1 cellular context compared by ENCODE assay signal in genomic region chr5:80963966-80964481, GRCh38.
TF ChIP-seq lines count a peak whose summit lies in the region.

No MANE protein-coding gene starts in this region.

TF ChIP-seq in HEK293, 187 proteins besides CTCF, POLR2A, EP300 and RAD21 (continued from another document and continues in another):
- TF ChIP-seq, protein P1, sequence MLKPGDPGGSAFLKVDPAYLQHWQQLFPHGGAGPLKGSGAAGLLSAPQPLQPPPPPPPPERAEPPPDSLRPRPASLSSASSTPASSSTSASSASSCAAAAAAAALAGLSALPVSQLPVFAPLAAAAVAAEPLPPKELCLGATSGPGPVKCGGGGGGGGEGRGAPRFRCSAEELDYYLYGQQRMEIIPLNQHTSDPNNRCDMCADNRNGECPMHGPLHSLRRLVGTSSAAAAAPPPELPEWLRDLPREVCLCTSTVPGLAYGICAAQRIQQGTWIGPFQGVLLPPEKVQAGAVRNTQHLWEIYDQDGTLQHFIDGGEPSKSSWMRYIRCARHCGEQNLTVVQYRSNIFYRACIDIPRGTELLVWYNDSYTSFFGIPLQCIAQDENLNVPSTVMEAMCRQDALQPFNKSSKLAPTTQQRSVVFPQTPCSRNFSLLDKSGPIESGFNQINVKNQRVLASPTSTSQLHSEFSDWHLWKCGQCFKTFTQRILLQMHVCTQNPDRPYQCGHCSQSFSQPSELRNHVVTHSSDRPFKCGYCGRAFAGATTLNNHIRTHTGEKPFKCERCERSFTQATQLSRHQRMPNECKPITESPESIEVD (tag by site-specific recombination; IDR thresholded peaks at IDR 0.05): peak; percentile 80
- TF ChIP-seq ZSCAN5A (tag by site-specific recombination; IDR thresholded peaks at IDR 0.05): no peak
- TF ChIP-seq, protein P2, sequence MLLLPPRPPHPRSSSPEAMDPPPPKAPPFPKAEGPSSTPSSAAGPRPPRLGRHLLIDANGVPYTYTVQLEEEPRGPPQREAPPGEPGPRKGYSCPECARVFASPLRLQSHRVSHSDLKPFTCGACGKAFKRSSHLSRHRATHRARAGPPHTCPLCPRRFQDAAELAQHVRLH (tag by site-specific recombination; IDR thresholded peaks at IDR 0.05): no peak
- no peak for TF ChIP-seq ZNF138 (tag by site-specific recombination; IDR thresholded peaks at IDR 0.05; ENCODE audit: borderline replicate concordance)
- peak; percentile 94 for TF ChIP-seq ZNF362 (tag by site-specific recombination; IDR thresholded peaks at IDR 0.05)
- no peak for TF ChIP-seq ZNF777 (tag by site-specific recombination; IDR thresholded peaks at IDR 0.05; ENCODE audit: borderline replicate concordance)
- no peak for TF ChIP-seq ZSCAN4 (tag by site-specific recombination; IDR thresholded peaks at IDR 0.05)
- TF ChIP-seq PRDM1 (tag by site-specific recombination; IDR thresholded peaks at IDR 0.05): peak; percentile 65; the same call in 1 of the 2 replicates
- no peak for TF ChIP-seq GLI4 (tag by site-specific recombination; IDR thresholded peaks at IDR 0.05)
- no peak for TF ChIP-seq ZNF843 (tag by site-specific recombination; IDR thresholded peaks at IDR 0.05)
- peak; percentile 7; the same call in 1 of the 2 replicates for TF ChIP-seq ZNF660 (tag by site-specific recombination; IDR thresholded peaks at IDR 0.05)
- TF ChIP-seq ZNF707 (tag by site-specific recombination; IDR thresholded peaks at IDR 0.05): no peak
- no peak for TF ChIP-seq ZFHX2 (tag by site-specific recombination; conservative IDR thresholded peaks at IDR 0.05)
- no peak for TF ChIP-seq ZNF670 (tag by site-specific recombination; IDR thresholded peaks at IDR 0.05; ENCODE audit: low read depth)
- TF ChIP-seq MYNN (tag by site-specific recombination; IDR thresholded peaks at IDR 0.05; ENCODE audit: borderline replicate concordance): no peak
- no peak for TF ChIP-seq ZNF558 (tag by site-specific recombination; IDR thresholded peaks at IDR 0.05)
- TF ChIP-seq SP7 (tag by site-specific recombination; IDR thresholded peaks at IDR 0.05): no peak
- 0 out of 2 replicates have a peak, but pooled peaks have one; percentile 4 for TF ChIP-seq WT1 (tag by site-specific recombination; IDR thresholded peaks at IDR 0.05)
- no peak for TF ChIP-seq ZNF521 (tag by site-specific recombination; IDR thresholded peaks at IDR 0.05)
- no peak for TF ChIP-seq ZNF433 (tag by site-specific recombination; IDR thresholded peaks at IDR 0.05; ENCODE audit: low read depth)
- TF ChIP-seq KLF16 (tag by site-specific recombination; IDR thresholded peaks at IDR 0.05): no peak
- TF ChIP-seq ZNF202 (tag by site-specific recombination; IDR thresholded peaks at IDR 0.05; ENCODE audit: borderline replicate concordance): no peak
- no peak for TF ChIP-seq GLIS2 (tag by site-specific recombination; IDR thresholded peaks at IDR 0.05)
- TF ChIP-seq, protein P3, sequence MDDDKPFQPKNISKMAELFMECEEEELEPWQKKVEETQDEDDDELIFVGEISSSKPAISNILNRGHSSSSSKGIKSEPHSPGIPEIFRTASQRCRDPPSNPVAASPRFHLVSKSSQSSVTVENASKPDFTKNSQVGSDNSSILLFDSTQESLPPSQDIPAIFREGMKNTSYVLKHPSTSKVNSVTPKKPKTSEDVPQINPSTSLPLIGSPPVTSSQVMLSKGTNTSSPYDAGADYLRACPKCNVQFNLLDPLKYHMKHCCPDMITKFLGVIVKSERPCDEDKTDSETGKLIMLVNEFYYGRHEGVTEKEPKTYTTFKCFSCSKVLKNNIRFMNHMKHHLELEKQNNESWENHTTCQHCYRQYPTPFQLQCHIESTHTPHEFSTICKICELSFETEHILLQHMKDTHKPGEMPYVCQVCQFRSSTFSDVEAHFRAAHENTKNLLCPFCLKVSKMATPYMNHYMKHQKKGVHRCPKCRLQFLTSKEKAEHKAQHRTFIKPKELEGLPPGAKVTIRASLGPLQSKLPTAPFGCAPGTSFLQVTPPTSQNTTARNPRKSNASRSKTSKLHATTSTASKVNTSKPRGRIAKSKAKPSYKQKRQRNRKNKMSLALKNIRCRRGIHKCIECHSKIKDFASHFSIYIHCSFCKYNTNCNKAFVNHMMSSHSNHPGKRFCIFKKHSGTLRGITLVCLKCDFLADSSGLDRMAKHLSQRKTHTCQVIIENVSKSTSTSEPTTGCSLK (tag by site-specific recombination; IDR thresholded peaks at IDR 0.05): no peak
- TF ChIP-seq OVOL3 (tag by site-specific recombination; IDR thresholded peaks at IDR 0.05): no peak
- TF ChIP-seq ZNF221 (tag by site-specific recombination; IDR thresholded peaks at IDR 0.05; ENCODE audit: borderline replicate concordance): no peak
- no peak for TF ChIP-seq ZNF785 (tag by site-specific recombination; IDR thresholded peaks at IDR 0.05)
- peak; percentile 14; the same call in 1 of the 2 replicates for TF ChIP-seq FEZF1 (tag by site-specific recombination; IDR thresholded peaks at IDR 0.05)
- no peak for TF ChIP-seq ZNF585B (tag by site-specific recombination; IDR thresholded peaks at IDR 0.05)
- TF ChIP-seq TRIM28 (IDR thresholded peaks at IDR 0.05; ENCODE audit: borderline replicate concordance, low read length): no peak
- TF ChIP-seq ZNF639 (tag by site-specific recombination; IDR thresholded peaks at IDR 0.05): no peak
- no peak for TF ChIP-seq SCRT1 (tag by site-specific recombination; IDR thresholded peaks at IDR 0.05; ENCODE audit: borderline replicate concordance)
- peak; percentile 69 for TF ChIP-seq ZEB2 (tag by site-specific recombination; IDR thresholded peaks at IDR 0.05)
- no peak for TF ChIP-seq EGR2 (tag by site-specific recombination; IDR thresholded peaks at IDR 0.05; ENCODE audit: low read depth)
- TF ChIP-seq REST (tag by site-specific recombination; IDR thresholded peaks at IDR 0.05): no peak
- TF ChIP-seq ZNF426 (tag by site-specific recombination; IDR thresholded peaks at IDR 0.05): no peak
- TF ChIP-seq, protein P4, sequence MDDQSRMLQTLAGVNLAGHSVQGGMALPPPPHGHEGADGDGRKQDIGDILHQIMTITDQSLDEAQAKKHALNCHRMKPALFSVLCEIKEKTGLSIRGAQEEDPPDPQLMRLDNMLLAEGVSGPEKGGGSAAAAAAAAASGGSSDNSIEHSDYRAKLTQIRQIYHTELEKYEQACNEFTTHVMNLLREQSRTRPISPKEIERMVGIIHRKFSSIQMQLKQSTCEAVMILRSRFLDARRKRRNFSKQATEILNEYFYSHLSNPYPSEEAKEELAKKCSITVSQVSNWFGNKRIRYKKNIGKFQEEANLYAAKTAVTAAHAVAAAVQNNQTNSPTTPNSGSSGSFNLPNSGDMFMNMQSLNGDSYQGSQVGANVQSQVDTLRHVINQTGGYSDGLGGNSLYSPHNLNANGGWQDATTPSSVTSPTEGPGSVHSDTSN (CRISPR knock-in tag; IDR thresholded peaks at IDR 0.05): no peak
- TF ChIP-seq, protein P5, sequence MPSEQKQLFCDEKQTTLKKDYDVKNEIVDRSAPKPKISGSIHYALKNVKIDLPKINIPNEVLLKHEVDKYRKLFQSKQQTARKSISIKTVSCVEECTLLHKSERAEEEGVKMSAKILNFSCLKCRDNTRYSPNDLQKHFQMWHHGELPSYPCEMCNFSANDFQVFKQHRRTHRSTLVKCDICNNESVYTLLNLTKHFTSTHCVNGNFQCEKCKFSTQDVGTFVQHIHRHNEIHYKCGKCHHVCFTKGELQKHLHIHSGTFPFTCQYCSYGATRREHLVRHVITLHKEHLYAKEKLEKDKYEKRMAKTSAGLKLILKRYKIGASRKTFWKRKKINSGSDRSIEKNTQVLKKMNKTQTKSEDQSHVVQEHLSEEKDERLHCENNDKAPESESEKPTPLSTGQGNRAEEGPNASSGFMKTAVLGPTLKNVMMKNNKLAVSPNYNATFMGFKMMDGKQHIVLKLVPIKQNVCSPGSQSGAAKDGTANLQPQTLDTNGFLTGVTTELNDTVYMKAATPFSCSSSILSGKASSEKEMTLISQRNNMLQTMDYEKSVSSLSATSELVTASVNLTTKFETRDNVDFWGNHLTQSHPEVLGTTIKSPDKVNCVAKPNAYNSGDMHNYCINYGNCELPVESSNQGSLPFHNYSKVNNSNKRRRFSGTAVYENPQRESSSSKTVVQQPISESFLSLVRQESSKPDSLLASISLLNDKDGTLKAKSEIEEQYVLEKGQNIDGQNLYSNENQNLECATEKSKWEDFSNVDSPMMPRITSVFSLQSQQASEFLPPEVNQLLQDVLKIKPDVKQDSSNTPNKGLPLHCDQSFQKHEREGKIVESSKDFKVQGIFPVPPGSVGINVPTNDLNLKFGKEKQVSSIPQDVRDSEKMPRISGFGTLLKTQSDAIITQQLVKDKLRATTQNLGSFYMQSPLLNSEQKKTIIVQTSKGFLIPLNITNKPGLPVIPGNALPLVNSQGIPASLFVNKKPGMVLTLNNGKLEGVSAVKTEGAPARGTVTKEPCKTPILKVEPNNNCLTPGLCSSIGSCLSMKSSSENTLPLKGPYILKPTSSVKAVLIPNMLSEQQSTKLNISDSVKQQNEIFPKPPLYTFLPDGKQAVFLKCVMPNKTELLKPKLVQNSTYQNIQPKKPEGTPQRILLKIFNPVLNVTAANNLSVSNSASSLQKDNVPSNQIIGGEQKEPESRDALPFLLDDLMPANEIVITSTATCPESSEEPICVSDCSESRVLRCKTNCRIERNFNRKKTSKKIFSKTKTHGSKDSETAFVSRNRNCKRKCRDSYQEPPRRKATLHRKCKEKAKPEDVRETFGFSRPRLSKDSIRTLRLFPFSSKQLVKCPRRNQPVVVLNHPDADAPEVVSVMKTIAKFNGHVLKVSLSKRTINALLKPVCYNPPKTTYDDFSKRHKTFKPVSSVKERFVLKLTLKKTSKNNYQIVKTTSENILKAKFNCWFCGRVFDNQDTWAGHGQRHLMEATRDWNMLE (tag by site-specific recombination; conservative IDR thresholded peaks at IDR 0.05; ENCODE audit: low read depth): no peak
- TF ChIP-seq ZNF2 (tag by site-specific recombination; IDR thresholded peaks at IDR 0.05): no peak
- TF ChIP-seq ZNF366 (tag by site-specific recombination; conservative IDR thresholded peaks at IDR 0.05): peak; percentile 61
